In genomic region chr16:12267491-12267890, GRCh38 we compare ENCODE assay signal across 1 cellular context.
TF ChIP-seq lines count a peak whose summit lies in the region.

No MANE protein-coding gene starts in this region.

TF ChIP-seq in HepG2, 621 proteins besides CTCF, POLR2A, EP300 and RAD21 (continued from another document and continues in another):
- TF ChIP-seq AHDC1 (CRISPR knock-in tag; IDR thresholded peaks at IDR 0.05; ENCODE audit: borderline replicate concordance) (no peak), ZNF773 (CRISPR knock-in tag; IDR thresholded peaks at IDR 0.05; ENCODE audit: borderline replicate concordance) (no peak), IRX3 (CRISPR knock-in tag; IDR thresholded peaks at IDR 0.05; ENCODE audit: borderline replicate concordance, low read depth) (no peak), LCORL (IDR thresholded peaks at IDR 0.05) (no peak), LCORL (CRISPR knock-in tag; IDR thresholded peaks at IDR 0.05) (no peak), ZNF296 (CRISPR knock-in tag; conservative IDR thresholded peaks at IDR 0.05) (no peak), ZNF704 (CRISPR knock-in tag; IDR thresholded peaks at IDR 0.05; ENCODE audit: borderline replicate concordance) (no peak), ZBTB7B (CRISPR knock-in tag; IDR thresholded peaks at IDR 0.05) (no peak), ZNF205 (CRISPR knock-in tag; IDR thresholded peaks at IDR 0.05) (0 out of 2 replicates have a peak, but pooled peaks have one; percentile 57), SSRP1 (CRISPR knock-in tag; IDR thresholded peaks at IDR 0.05) (no peak), ARID4A (CRISPR knock-in tag; IDR thresholded peaks at IDR 0.05; ENCODE audit: borderline replicate concordance) (peak; percentile 41; the same call in 1 of the 2 replicates), HDAC2 (CRISPR knock-in tag; IDR thresholded peaks at IDR 0.05) (peak; percentile 72; the same call in 1 of the 2 replicates), NBN (conservative IDR thresholded peaks at IDR 0.05) (no peak), ZBTB4 (CRISPR knock-in tag; IDR thresholded peaks at IDR 0.05; ENCODE audit: borderline replicate concordance) (no peak), ZNF547 (CRISPR knock-in tag; IDR thresholded peaks at IDR 0.05) (0 out of 2 replicates have a peak, but pooled peaks have one; percentile 27), HOXA3 (CRISPR knock-in tag; IDR thresholded peaks at IDR 0.05) (no peak), ZUFSP (CRISPR knock-in tag; IDR thresholded peaks at IDR 0.05; ENCODE audit: borderline replicate concordance) (no peak), ZNF138 (CRISPR knock-in tag; IDR thresholded peaks at IDR 0.05; ENCODE audit: low read depth) (no peak), ZNF672 (CRISPR knock-in tag; IDR thresholded peaks at IDR 0.05) (no peak), ZNF235 (CRISPR knock-in tag; IDR thresholded peaks at IDR 0.05; ENCODE audit: borderline replicate concordance) (no peak), FOXJ3 (CRISPR knock-in tag; IDR thresholded peaks at IDR 0.05; ENCODE audit: borderline replicate concordance) (no peak), NFE2L1 (CRISPR knock-in tag; IDR thresholded peaks at IDR 0.05; ENCODE audit: borderline replicate concordance) (no peak), SAP130 (CRISPR knock-in tag; IDR thresholded peaks at IDR 0.05; ENCODE audit: low read depth) (peak; percentile 46; the same call in 1 of the 2 replicates), ZNF367 (CRISPR knock-in tag; IDR thresholded peaks at IDR 0.05; ENCODE audit: borderline replicate concordance) (no peak), FOXO1 (CRISPR knock-in tag; IDR thresholded peaks at IDR 0.05) (peak; percentile 68), BATF2 (CRISPR knock-in tag; IDR thresholded peaks at IDR 0.05) (no peak), PBX3 (CRISPR knock-in tag; IDR thresholded peaks at IDR 0.05; ENCODE audit: borderline replicate concordance) (no peak), ATRX (CRISPR knock-in tag; IDR thresholded peaks at IDR 0.05; ENCODE audit: borderline replicate concordance) (no peak)
- TF ChIP-seq, protein P1, sequence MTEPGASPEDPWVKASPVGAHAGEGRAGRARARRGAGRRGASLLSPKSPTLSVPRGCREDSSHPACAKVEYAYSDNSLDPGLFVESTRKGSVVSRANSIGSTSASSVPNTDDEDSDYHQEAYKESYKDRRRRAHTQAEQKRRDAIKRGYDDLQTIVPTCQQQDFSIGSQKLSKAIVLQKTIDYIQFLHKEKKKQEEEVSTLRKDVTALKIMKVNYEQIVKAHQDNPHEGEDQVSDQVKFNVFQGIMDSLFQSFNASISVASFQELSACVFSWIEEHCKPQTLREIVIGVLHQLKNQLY (CRISPR knock-in tag; IDR thresholded peaks at IDR 0.05) = no peak
- TF ChIP-seq, protein P2, sequence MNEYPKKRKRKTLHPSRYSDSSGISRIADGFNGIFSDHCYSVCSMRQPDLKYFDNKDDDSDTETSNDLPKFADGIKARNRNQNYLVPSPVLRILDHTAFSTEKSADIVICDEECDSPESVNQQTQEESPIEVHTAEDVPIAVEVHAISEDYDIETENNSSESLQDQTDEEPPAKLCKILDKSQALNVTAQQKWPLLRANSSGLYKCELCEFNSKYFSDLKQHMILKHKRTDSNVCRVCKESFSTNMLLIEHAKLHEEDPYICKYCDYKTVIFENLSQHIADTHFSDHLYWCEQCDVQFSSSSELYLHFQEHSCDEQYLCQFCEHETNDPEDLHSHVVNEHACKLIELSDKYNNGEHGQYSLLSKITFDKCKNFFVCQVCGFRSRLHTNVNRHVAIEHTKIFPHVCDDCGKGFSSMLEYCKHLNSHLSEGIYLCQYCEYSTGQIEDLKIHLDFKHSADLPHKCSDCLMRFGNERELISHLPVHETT (CRISPR knock-in tag; conservative IDR thresholded peaks at IDR 0.05) = no peak
